8 cellular contexts compared by ENCODE assay signal in genomic region chr1:232627645-232628334, GRCh38. TPM values are rescaled to one million over a fixed set of nuclear protein-coding genes. Genes with fewer than 3 reads are reported as not detected.
DNase-seq lines count a peak whose midpoint lies in the region; ATAC-seq and TF ChIP-seq lines count a peak whose summit lies in the region.

No MANE protein-coding gene starts in this region.

- H3K27ac ChIP-seq in A673 (ENCODE audit: low read depth, low read length, poor library complexity, severe bottlenecking): no peak overlapping the region

- H3K27ac Mint-ChIP-seq in brain: peak overlapping the region; percentile 49 to 98 (median 87)

- ATAC-seq in GM18520 (IDR thresholded peaks at IDR 0.05; ENCODE audit: unreplicated experiment): no peak

- H3K9me3 Mint-ChIP-seq in brain: no peaks in the 10 kb centered on the region

- CTCF ChIA-PET in A673 (lab: Charles Lee): interaction anchor here (0.6 to 1.0 kb wide), 2 partner anchors 686 to 702 kb away, joined by 3 to 7 read pairs; no protein-coding TSS in a partner anchor

- H3K27me3 Mint-ChIP-seq in brain: peaks cover 12% of the 10 kb centered on the region

- DNase-seq in A673 (ENCODE audit: low spot score) (peak; percentile 47), GM10266 (ENCODE audit: extremely low spot score) (no peak), NCI-H2171 (lab: John Stamatoyannopoulos, UW) (peak; percentile 68), lung microvascular endothelial cell (ENCODE audit: low read depth in 2 of 2) (peak; percentile 22 to 52), OCI-M1 (lab: John Stamatoyannopoulos, UW) (no peak), ureter (ENCODE audit: low spot score) (no peak)

- no peaks in the 10 kb centered on the region for H3K36me3 Mint-ChIP-seq in brain

- TF ChIP-seq CTCF in A673 (conservative IDR thresholded peaks at IDR 0.05; ENCODE audit: low read depth, low read length) (peak; percentile 53), GM10266 (IDR thresholded peaks at IDR 0.05; ENCODE audit: control insufficient read depth, insufficient read depth, low read depth, missing control alignments) (peak; percentile 10), brain (conservative IDR thresholded peaks at IDR 0.05) (peak; percentile 51 to 69)

- no peaks in the 10 kb centered on the region for H3K9me3 ChIP-seq in A673 (ENCODE audit: low read depth, low read length, poor library complexity, severe bottlenecking)

- no TSS peak for BruUV-seq in A673 (replicated peaks; lab: Mats Ljungman, UMichigan)

- POLR2A ChIA-PET in A673 (lab: Charles Lee; ENCODE audit: low non-redundant PET): no interaction called here

- intact Hi-C loops in A673 (cut with micrococcal nuclease; ENCODE audit: unreplicated experiment): loop anchor here (1.0 to 10.0 kb wide), 3 partner anchors 153 to 761 kb away; no protein-coding TSS in a partner anchor

- peaks cover 11% of the 10 kb centered on the region for H3K4me1 ChIP-seq in A673 (ENCODE audit: insufficient read depth, low read length, poor library complexity, severe bottlenecking)

- peaks cover 62% of the 10 kb centered on the region for H3K4me1 Mint-ChIP-seq in brain

- H3K4me3 Mint-ChIP-seq in brain: peak overlapping the region; percentile 97 to 99 (median 99)

- no peaks in the 10 kb centered on the region for H3K36me3 ChIP-seq in A673 (ENCODE audit: insufficient read depth, low read length, poor library complexity, severe bottlenecking)

- H3K27me3 ChIP-seq in A673 (replicated peaks; ENCODE audit: insufficient read depth, low read depth, low read length, poor library complexity): peaks cover 4% of the 10 kb centered on the region

- H3K4me3 ChIP-seq in A673 (ENCODE audit: low read depth, low read length, poor library complexity, severe bottlenecking): no peak overlapping the region

RNA-seq across cellular contexts. Expression of gene SIPA1L2, which starts 2.1 kb away (rescaled TPM):
- total RNA-seq in A673 (2021) (3.4 and 6.2 TPM in 2 replicates), lung microvascular endothelial cell (3.0 and 7.2 TPM in 2 replicates), ureter (35.6 TPM)
- 24.5 TPM for polyA plus RNA-seq in brain (ENCODE audit: insufficient read depth, low read depth, low replicate concordance)

Comparison
In these comparisons a context has a peak if more than half of its experiments do, and no peak if none do; other contexts are left out.
1. DNase-seq: peak in A673 (single experiment), NCI-H2171 (single experiment) and lung microvascular endothelial cell (2 of 2); none in GM10266 (single experiment), OCI-M1 (single experiment) and ureter (single experiment).
2. CTCF ChIP-seq: peak in every context shown above with its lines; median percentile 60 in brain; 53 in A673; 10 in GM10266.